ENCODE assay signal across 24 cellular contexts in genomic region chr2:241168366-241168765, GRCh38. TPM values are rescaled to one million over a fixed set of nuclear protein-coding genes. Genes with fewer than 3 reads are reported as not detected.
A peak's percentile ranks its signal among the peaks of the same experiment; 100 is the strongest.
DNase-seq lines count a peak whose midpoint lies in the region; ATAC-seq and TF ChIP-seq lines count a peak whose summit lies in the region.
"Had no signal": no experiment of that assay in that cellular context is flagged by ENCODE, and none has a peak within 500 bp of the region (broad histone marks: within the 10 kb centered on the region; RNA-seq: fewer than 3 reads in every experiment).

No MANE protein-coding gene starts in this region.

- no peak overlapping the region for H3K14ac ChIP-seq in trophoblast cell (ENCODE audit: low read length)

- no peak for TF ChIP-seq CTCF in CD8-positive, alpha-beta T cell (IDR thresholded peaks at IDR 0.05)
- TF ChIP-seq CTCF in spleen (IDR thresholded peaks at IDR 0.05 in 8 of 11, conservative IDR thresholded peaks at IDR 0.05 in 3 of 11) = no peak

- H2AK5ac ChIP-seq in trophoblast cell (ENCODE audit: low read length) = no peak overlapping the region

- peaks cover 84% of the 10 kb centered on the region for H3K36me3 Mint-ChIP-seq in CD8-positive, alpha-beta T cell
- peaks cover 95% of the 10 kb centered on the region for H3K36me3 Mint-ChIP-seq in dendritic cell treated with granulocyte-macrophage colony-stimulating factor and Interleukin-4, amounts not matched to agents 40 ng/mL and 50 ng/mL, for 4 days (ENCODE audit: low read depth)

- no peak for ATAC-seq in CD8-positive, alpha-beta T cell
- no peak for ATAC-seq in GM18520 (IDR thresholded peaks at IDR 0.05; ENCODE audit: unreplicated experiment)
- ATAC-seq: GM12878 had no signal

- H3K79me2 ChIP-seq in trophoblast cell (ENCODE audit: control insufficient read depth, insufficient read depth, low read length, poor library complexity) = no peaks in the 10 kb centered on the region

- no peak for TF ChIP-seq POLR2A in spleen (IDR thresholded peaks at IDR 0.05)

- intact Hi-C loops in CD8-positive, alpha-beta T cell (cut with DNase I, micrococcal nuclease) = no loop called here
- intact Hi-C loops in dendritic cell treated with granulocyte-macrophage colony-stimulating factor and Interleukin-4, amounts not matched to agents 40 ng/mL and 50 ng/mL, for 4 days (cut with micrococcal nuclease) = no loop called here
- intact Hi-C loops in spleen (cut with DNase I; ENCODE audit: low total_unique reads) = no loop called here

- H3K4me1 Mint-ChIP-seq in CD8-positive, alpha-beta T cell (ENCODE audit: low read depth) = no peaks in the 10 kb centered on the region
- H3K4me1 Mint-ChIP-seq in dendritic cell treated with granulocyte-macrophage colony-stimulating factor and Interleukin-4, amounts not matched to agents 40 ng/mL and 50 ng/mL, for 4 days (ENCODE audit: low read depth) = peaks cover 7% of the 10 kb centered on the region
- H3K4me1 Mint-ChIP-seq: CD14-positive monocyte had no signal

- H3K4ac ChIP-seq in trophoblast cell (ENCODE audit: low read depth, low read length) = no peak overlapping the region

- WGBS in trophoblast cell (ENCODE audit: extremely low coverage, insufficient coverage, insufficient read length) = no CpG with 5 or more reads among the region's 15 CpGs
- 94 to 99% (median 96%) methylated on average over 13 to 15 of the region's 15 CpGs for WGBS in spleen, 5 donors

- H3K23ac ChIP-seq in trophoblast cell (ENCODE audit: low read length) = no peak overlapping the region

- H4K12ac ChIP-seq in trophoblast cell (ENCODE audit: low read depth, low read length) = no peak overlapping the region

- H3K4me1 ChIP-seq in CD8-positive, alpha-beta T cell (ENCODE audit: insufficient read depth, low read length) = no peaks in the 10 kb centered on the region
- no peaks in the 10 kb centered on the region for H3K4me1 ChIP-seq in trophoblast cell (ENCODE audit: control insufficient read depth in 1 of 2, insufficient read depth in 2 of 2, low read length in 2 of 2)
- H3K4me1 ChIP-seq in spleen = peaks cover 0 to 8% (median 4%) of the 10 kb centered on the region in 6 donors
- H3K4me1 ChIP-seq: BE2C, BLaER1, Caco-2 had no signal

- no peak overlapping the region for H2BK5ac ChIP-seq in trophoblast cell (ENCODE audit: low read depth, low read length, poor library complexity)

- H3K27ac ChIP-seq in CD8-positive, alpha-beta T cell (ENCODE audit: low read depth, low read length) = no peak overlapping the region
- no peak overlapping the region for H3K27ac ChIP-seq in trophoblast cell (ENCODE audit: low read depth, low read length)
- H3K27ac ChIP-seq in spleen = no peak overlapping the region
- H3K27ac ChIP-seq: BLaER1 had no signal

- CTCF ChIA-PET in CD8-positive, alpha-beta T cell (lab: Charles Lee) = no interaction called here

- no peaks in the 10 kb centered on the region for H3K27me3 ChIP-seq in CD8-positive, alpha-beta T cell (ENCODE audit: insufficient read depth, low read length)
- no peaks in the 10 kb centered on the region for H3K27me3 ChIP-seq in trophoblast cell (ENCODE audit: insufficient read depth, low read length)
- no peaks in the 10 kb centered on the region for H3K27me3 ChIP-seq in spleen (replicated peaks in 1 of 7)
- H3K27me3 ChIP-seq: BE2C, BLaER1 had no signal

- H2BK120ac ChIP-seq in trophoblast cell (ENCODE audit: insufficient read depth, low read length, poor library complexity) = no peak overlapping the region

- no peak overlapping the region for H4K8ac ChIP-seq in trophoblast cell (ENCODE audit: low read depth, low read length)

- H3K18ac ChIP-seq in trophoblast cell (ENCODE audit: low read length) = no peak overlapping the region

- peak overlapping the region; percentile 60 for H3K9ac ChIP-seq in trophoblast cell (ENCODE audit: low read length)
- H3K9ac ChIP-seq: BLaER1 had no signal

- no peak overlapping the region for H3K4me3 ChIP-seq in CD8-positive, alpha-beta T cell (ENCODE audit: low read depth, low read length)
- H3K4me3 ChIP-seq in trophoblast cell (ENCODE audit: low read depth, low read length) (no peak overlapping the region), spleen (no peak overlapping the region)
- H3K4me3 ChIP-seq: BLaER1, GM12878 had no signal

- peaks cover 6% of the 10 kb centered on the region for H3K9me3 Mint-ChIP-seq in CD8-positive, alpha-beta T cell
- H3K9me3 Mint-ChIP-seq in dendritic cell treated with granulocyte-macrophage colony-stimulating factor and Interleukin-4, amounts not matched to agents 40 ng/mL and 50 ng/mL, for 4 days = peaks cover 24% of the 10 kb centered on the region

- H3K27me3 Mint-ChIP-seq in CD8-positive, alpha-beta T cell (ENCODE audit: low read depth) = no peaks in the 10 kb centered on the region
- H3K27me3 Mint-ChIP-seq in dendritic cell treated with granulocyte-macrophage colony-stimulating factor and Interleukin-4, amounts not matched to agents 40 ng/mL and 50 ng/mL, for 4 days = no peaks in the 10 kb centered on the region
- H3K27me3 Mint-ChIP-seq: CD4-positive, alpha-beta memory T cell; CD4-positive, CD25-positive, alpha-beta regulatory T cell had no signal

- DNase-seq in CD8-positive, alpha-beta T cell = no peak
- DNase-seq in trophoblast cell (no peak), spleen (peak; percentile 54), activated gamma-delta T cell (lab: John Stamatoyannopoulos, UW) (no peak), DMS114 treated with DMSO at 0.1 percent for 48 hours (lab: John Stamatoyannopoulos, UW; ENCODE audit: unreplicated experiment) (no peak)
- DNase-seq: 8988T; ACHN; BE2C; C1 segment of cervical spinal cord; Caco-2; Calu3; CD4-positive, alpha-beta memory T cell; CD4-positive, CD25-positive, alpha-beta regulatory T cell; DMS153; DMS53; DMS79; DND-41; EL; GDM1 had no signal

- peaks cover 47% of the 10 kb centered on the region for H3K36me3 ChIP-seq in CD8-positive, alpha-beta T cell (ENCODE audit: insufficient read depth, low read length)
- peaks cover 37 to 52% of the 10 kb centered on the region in 2 experiments for H3K36me3 ChIP-seq in trophoblast cell (ENCODE audit: control insufficient read depth in 1 of 2, insufficient read depth in 2 of 2, low read length in 2 of 2)
- peaks cover 12 to 99% (median 83%) of the 10 kb centered on the region in 6 donors for H3K36me3 ChIP-seq in spleen

- H4K91ac ChIP-seq in trophoblast cell (ENCODE audit: low read depth, low read length) = no peak overlapping the region

- H3K79me1 ChIP-seq in trophoblast cell (ENCODE audit: low read length) = no peaks in the 10 kb centered on the region

- H3K4me3 Mint-ChIP-seq in CD8-positive, alpha-beta T cell = no peak overlapping the region
- H3K4me3 Mint-ChIP-seq in dendritic cell treated with granulocyte-macrophage colony-stimulating factor and Interleukin-4, amounts not matched to agents 40 ng/mL and 50 ng/mL, for 4 days = no peak overlapping the region
- H3K4me3 Mint-ChIP-seq: CD14-positive monocyte; CD4-positive, alpha-beta memory T cell; CD4-positive, CD25-positive, alpha-beta regulatory T cell had no signal

- POLR2A ChIA-PET in CD8-positive, alpha-beta T cell (lab: Charles Lee) = no interaction called here

- H3K4me2 ChIP-seq in trophoblast cell (ENCODE audit: low read length) = no peak overlapping the region
- H3K4me2 ChIP-seq: BLaER1 had no signal

- H3K27ac Mint-ChIP-seq in CD8-positive, alpha-beta T cell = peak overlapping the region; percentile 32
- peak overlapping the region; percentile 48 for H3K27ac Mint-ChIP-seq in dendritic cell treated with granulocyte-macrophage colony-stimulating factor and Interleukin-4, amounts not matched to agents 40 ng/mL and 50 ng/mL, for 4 days
- H3K27ac Mint-ChIP-seq: CD14-positive monocyte; CD4-positive, CD25-positive, alpha-beta regulatory T cell had no signal

- no peaks in the 10 kb centered on the region for H3K9me3 ChIP-seq in CD8-positive, alpha-beta T cell (ENCODE audit: low read length)
- peaks cover 2% of the 10 kb centered on the region for H3K9me3 ChIP-seq in trophoblast cell (ENCODE audit: insufficient read depth, low read depth, low read length)
- peaks cover 5 to 22% (median 18%) of the 10 kb centered on the region in 8 donors for H3K9me3 ChIP-seq in spleen
- H3K9me3 ChIP-seq: Caco-2 had no signal

- no peak overlapping the region for H2BK12ac ChIP-seq in trophoblast cell (ENCODE audit: low read length)

- no peak overlapping the region for H2AFZ ChIP-seq in trophoblast cell (ENCODE audit: insufficient read depth, low read length, poor library complexity)

RNA-seq across cellular contexts. Expression of gene PPP1R7, which starts 18.1 kb away (rescaled TPM):
- total RNA-seq in CD8-positive, alpha-beta T cell = 10 to 100 TPM; 47.5 to 50.9 TPM
- 62.6 and 68.8 TPM in 2 replicates for polyA plus RNA-seq in trophoblast cell (2013)
- total RNA-seq in spleen = 10 to 100 TPM; 36.1 to 89.3 (median 49.8) TPM
- polyA plus RNA-seq in spleen = 10 to 100 TPM; 37.3 to 56.5 (median 47.9) TPM

RNA-seq across cellular contexts. Expression of gene PASK, which starts 19.1 kb away (rescaled TPM):
- total RNA-seq in CD8-positive, alpha-beta T cell = 100 to 1,000 TPM; 306 to 329 TPM
- polyA plus RNA-seq in trophoblast cell (2013) = 12.7 and 15.6 TPM in 2 replicates
- 10 to 100 TPM; 10.4 to 35.6 (median 20.8) TPM for total RNA-seq in spleen
- 10 to 100 TPM in 2 of 3 donors, 1 to 10 TPM in 1; 8.0 to 11.8 (median 10.6) TPM for polyA plus RNA-seq in spleen

RNA-seq across cellular contexts. Expression of gene ANO7, which starts 20.1 kb away (rescaled TPM):
- total RNA-seq in CD8-positive, alpha-beta T cell = under 1 TPM in 1 of 2 experiments, not detected in 1; 0.30 TPM
- polyA plus RNA-seq in trophoblast cell (2013) = 1.9 and 2.1 TPM in 2 replicates
- total RNA-seq in spleen = 1 to 10 TPM; 1.5 to 3.5 (median 3.0) TPM
- polyA plus RNA-seq in spleen = 1 to 10 TPM in 1 of 3 donors, under 1 TPM in 2; 0.46 to 1.3 (median 0.56) TPM
- polyA plus RNA-seq: CD14-positive monocyte; CD4-positive, CD25-positive, alpha-beta regulatory T cell had no signal

Comparison
In these comparisons a context has a peak if more than half of its experiments do, and no peak if none do; other contexts are left out.
1. RNA of gene PASK, which starts 19.1 kb away (total RNA-seq): 306 to 329 TPM in CD8-positive, alpha-beta T cell; 10.4 to 35.6 TPM in spleen; every median in the first group is over 4 times any median in the second.